8 cellular contexts compared by ENCODE assay signal in genomic region chr14:64726585-64726890, GRCh38. TPM values are rescaled to one million over a fixed set of nuclear protein-coding genes. Genes with fewer than 3 reads are reported as not detected.
DNase-seq lines count a peak whose midpoint lies in the region; ATAC-seq, FAIRE-seq and TF ChIP-seq lines count a peak whose summit lies in the region.

No MANE protein-coding gene starts in this region.

- POLR2A ChIA-PET in GM12878 (lab: Charles Lee), result interaction anchor here (0.7 to 0.8 kb wide), 2 partner anchors 9 to 29 kb away, joined by 3 to 5 read pairs; no protein-coding TSS in a partner anchor

- no peak for TF ChIP-seq CTCF in GM12878 (IDR thresholded peaks at IDR 0.05 in 2 of 3, conservative IDR thresholded peaks at IDR 0.05 in 1 of 3; ENCODE audit: control insufficient read depth in 2 of 3, extremely low read depth in 1 of 3, insufficient read depth in 1 of 3, low read depth in 3 of 3, low read length in 3 of 3)
- TF ChIP-seq CTCF in neural progenitor cell (IDR thresholded peaks at IDR 0.05), result no peak

- ATAC-seq in GM12878 (peak; percentile 90), GM21737 (IDR thresholded peaks at IDR 0.05; ENCODE audit: unreplicated experiment) (no peak), HG02571 (IDR thresholded peaks at IDR 0.05; ENCODE audit: unreplicated experiment) (no peak)

- H3K4me2 ChIP-seq in GM12878 (ENCODE audit: control insufficient read depth, insufficient read depth) (no peak overlapping the region), neural progenitor cell (peak overlapping the region; percentile 62)

- peaks cover 32% of the 10 kb centered on the region for H3K4me1 Mint-ChIP-seq in neural progenitor cell

- SMC1A ChIA-PET in GM12878 (lab: Charles Lee; ENCODE audit: uncharacterized antibody, unreplicated experiment), result interaction anchor here (0.5 kb wide), 1 partner anchor 17 kb away, joined by 3 read pairs; no protein-coding TSS in a partner anchor

- H3K9me3 ChIP-seq in GM12878 (replicated peaks; ENCODE audit: control insufficient read depth, insufficient read depth, low read length) (no peaks in the 10 kb centered on the region), neural progenitor cell (ENCODE audit: low read depth) (no peaks in the 10 kb centered on the region)

- H3K4me3 ChIP-seq in GM12878, result no peak overlapping the region
- H3K4me3 ChIP-seq in neural progenitor cell, result no peak overlapping the region

- in situ Hi-C loops in GM12878 (cut with MboI), result no loop called here

- H3K9me3 Mint-ChIP-seq in neural progenitor cell, result no peaks in the 10 kb centered on the region

- H3K4me3 Mint-ChIP-seq in neural progenitor cell, result no peak overlapping the region

- H3K4me1 ChIP-seq in GM12878 (ENCODE audit: control insufficient read depth, insufficient read depth, low read length), result no peaks in the 10 kb centered on the region
- peaks cover 55% of the 10 kb centered on the region for H3K4me1 ChIP-seq in neural progenitor cell

- no peaks in the 10 kb centered on the region for H4K20me1 ChIP-seq in GM12878 (ENCODE audit: control insufficient read depth, insufficient read depth)
- H4K20me1 ChIP-seq in neural progenitor cell (ENCODE audit: low read depth), result peaks cover 93% of the 10 kb centered on the region

- H3K36me3 ChIP-seq in GM12878 (ENCODE audit: control insufficient read depth in 2 of 2, insufficient read depth in 2 of 2, low read length in 1 of 2), result no peaks in the 10 kb centered on the region
- H3K36me3 ChIP-seq in neural progenitor cell, result no peaks in the 10 kb centered on the region

- FAIRE-seq in GM12878 (lab: Jason Lieb, UNC), result no peak

- TF ChIP-seq EP300 in GM12878 (IDR thresholded peaks at IDR 0.05; ENCODE audit: borderline replicate concordance in 1 of 2, control insufficient read depth in 1 of 2, low read depth in 2 of 2, low read length in 2 of 2), result no peak

- no peaks in the 10 kb centered on the region; a peak in 3 of 4 replicates for H3K27me3 ChIP-seq in GM12878 (replicated peaks in 1 of 2; ENCODE audit: control insufficient read depth in 2 of 2, insufficient read depth in 2 of 2, low read length in 1 of 2)
- no peaks in the 10 kb centered on the region for H3K27me3 ChIP-seq in neural progenitor cell

- DNase-seq in EL (peak; percentile 59), LoVo (ENCODE audit: low spot score) (peak; percentile 88), GM12878 (ENCODE audit: low read depth, low spot score) (no peak), neural progenitor cell (ENCODE audit: low spot score) (no peak), AG08396 (ENCODE audit: low spot score) (no peak), NCI-H2029 treated with DMSO at 0.1 percent for 48 hours (lab: John Stamatoyannopoulos, UW) (no peak)

- TF ChIP-seq RAD21 in GM12878 (IDR thresholded peaks at IDR 0.05; ENCODE audit: insufficient read depth, low read depth, low read length), result no peak

- H3K36me3 Mint-ChIP-seq in neural progenitor cell, result peaks cover 18% of the 10 kb centered on the region

- RAD21 ChIA-PET in GM12878 (lab: Charles Lee; ENCODE audit: unreplicated experiment), result interaction anchor here (1.0 to 2.1 kb wide), 3 partner anchors 25 to 55 kb away, joined by 3 to 6 read pairs (median 4); no protein-coding TSS in a partner anchor

- H3K9ac ChIP-seq in GM12878 (ENCODE audit: control insufficient read depth, insufficient read depth, low read length), result no peak overlapping the region
- H3K9ac ChIP-seq in neural progenitor cell, result no peak overlapping the region

- no peak overlapping the region for H2AFZ ChIP-seq in GM12878 (ENCODE audit: control insufficient read depth, low read depth, low read length)
- H2AFZ ChIP-seq in neural progenitor cell (replicated peaks), result no peak overlapping the region

- no peak overlapping the region for H3K27ac Mint-ChIP-seq in neural progenitor cell

- TF ChIP-seq POLR2A in GM12878 (IDR thresholded peaks at IDR 0.05; ENCODE audit: low read depth, low read length), result no peak

- CTCF ChIA-PET in GM12878 (lab: Yijun Ruan, JAX), result interaction anchor here (0.6 to 1.1 kb wide), 2 partner anchors 38 to 242 kb away, joined by 3 read pairs; no protein-coding TSS in a partner anchor

- 2% methylated on average over 5 of the region's 5 CpGs for WGBS in GM12878 (ENCODE audit: insufficient coverage, insufficient replicate concordance, low lambda C conversion rate, missing lambda C conversion rate)

- intact Hi-C loops in GM12878 (cut with micrococcal nuclease; ENCODE audit: unreplicated experiment), result no loop called here

- H3K79me2 ChIP-seq in GM12878 (ENCODE audit: control insufficient read depth, insufficient read depth, low read length) (no peaks in the 10 kb centered on the region), neural progenitor cell (ENCODE audit: low read depth) (peaks cover 44% of the 10 kb centered on the region)

- BruUV-seq in GM12878 (replicated peaks; lab: Mats Ljungman, UMichigan), result no TSS peak

- H3K27ac ChIP-seq in GM12878 (ENCODE audit: control insufficient read depth, insufficient read depth), result no peak overlapping the region
- H3K27ac ChIP-seq in neural progenitor cell, result no peak overlapping the region

- H3K27me3 Mint-ChIP-seq in neural progenitor cell (ENCODE audit: insufficient read depth, low read depth), result peaks cover 10% of the 10 kb centered on the region

- H3F3A ChIP-seq in neural progenitor cell (ENCODE audit: low read depth), result peaks cover 38% of the 10 kb centered on the region

TF ChIP-seq in GM12878, 131 proteins besides CTCF, POLR2A, EP300 and RAD21:
- TF ChIP-seq IKZF1 (conservative IDR thresholded peaks at IDR 0.05), result 0 out of 2 replicates have a peak, but pooled peaks have one; percentile 27
- TF ChIP-seq USF2 (IDR thresholded peaks at IDR 0.05; ENCODE audit: borderline replicate concordance, low read depth, low read length), result no peak
- TF ChIP-seq ZZZ3 (IDR thresholded peaks at IDR 0.05; ENCODE audit: control insufficient read depth, insufficient read length, low read depth), result no peak

RNA-seq across cellular contexts. Expression of gene PLEKHG3, which starts 22.3 kb away (rescaled TPM):
- 0.44 and 0.88 TPM in 2 replicates for total RNA-seq in GM12878 (2013; cell fraction: nucleolus; rRNA removed)
- total RNA-seq in GM12878 (2014; rRNA removed) (0.05 TPM in 1 of 2 replicates, not detected in the other), GM12878 (2014; rRNA removed; fragmentation: Illumina TruSeq; extraction: Trizol) (not detected in 2 replicates), GM12878 (2021) (0.32 and 0.64 TPM in 2 replicates), neural progenitor cell (ENCODE audit: low replicate concordance) (12.6 and 50.0 TPM in 2 replicates)
- polyA plus RNA-seq in GM12878 (2011; ENCODE audit: low read depth), result not detected
- polyA plus RNA-seq in GM12878 (2011; rRNA removed) (0.37 and 0.73 TPM in 2 replicates), GM12878 (2014; fragmentation: Illumina TruSeq; extraction: Trizol) (0.03 TPM in 1 of 2 replicates, not detected in the other), GM12878 (2014; fragmentation: Nextera tagmentation; extraction: Ambion mirVana) (not detected), GM12878 (2014; rRNA removed) (0.05 and 0.06 TPM in 2 replicates), GM12878 (2016; fragmentation: Nextera tagmentation; extraction: Ambion mirVana) (under 1 TPM in 1 of 2 experiments, not detected in 1; 0.07 TPM)
- 0.65 and 0.66 TPM in 2 replicates for polyA plus RNA-seq in GM12878 (2011; cell fraction: cytosol; rRNA removed)
- polyA plus RNA-seq in GM12878 (2011; cell fraction: nucleus; rRNA removed), result 2.0 and 2.6 TPM in 2 replicates
- 0.15 TPM in 1 of 2 replicates, not detected in the other for polyA plus RNA-seq in GM12878 (2012)
- polyA minus RNA-seq in GM12878 (2011; rRNA and poly(A)+ RNA removed), result 1.4 and 1.6 TPM in 2 replicates
- polyA minus RNA-seq in GM12878 (2011; cell fraction: cytosol; rRNA and poly(A)+ RNA removed), result 0.27 and 3.2 TPM in 2 replicates
- 0.85 and 1.1 TPM in 2 replicates for polyA minus RNA-seq in GM12878 (2011; cell fraction: nucleus; rRNA and poly(A)+ RNA removed)

Comparison
In these comparisons a context has a peak if more than half of its experiments do, and no peak if none do; other contexts are left out.
1. DNase-seq: peak in EL (single experiment) and LoVo (single experiment); none in GM12878 (single experiment), neural progenitor cell (single experiment), AG08396 (single experiment) and NCI-H2029 treated with DMSO at 0.1 percent for 48 hours (single experiment).